ENCODE assay signal across 8 cellular contexts in genomic region chr19:11345122-11345752, GRCh38. TPM values are rescaled to one million over a fixed set of nuclear protein-coding genes. Genes with fewer than 3 reads are reported as not detected.
DNase-seq lines count a peak whose midpoint lies in the region; ATAC-seq and TF ChIP-seq lines count a peak whose summit lies in the region.

No MANE protein-coding gene starts in this region.

- no peaks in the 10 kb centered on the region for H3K27me3 ChIP-seq in thoracic aorta (replicated peaks; ENCODE audit: insufficient read depth)

- DNase-seq in activated CD4-positive, alpha-beta T cell treated with anti-CD3 and anti-CD28 coated beads, Interleukin-2, amount 10 ng/mL, durations not matched to agents 24 days and 14 days: peak; percentile 61
- no peak for DNase-seq in activated CD4-positive, alpha-beta T cell treated with anti-CD3 and anti-CD28 coated beads for 48 hours
- DNase-seq in activated B cell treated with CpG ODN at 0.5 μM for 24 hours (no peak), thoracic aorta (ENCODE audit: low spot score) (no peak), GM10266 (ENCODE audit: extremely low spot score) (no peak), left colon (no peak)

- peaks cover 6% of the 10 kb centered on the region for H3K36me3 ChIP-seq in thoracic aorta

- peak overlapping the region; percentile 89 for H3K4me3 Mint-ChIP-seq in activated CD4-positive, alpha-beta T cell treated with anti-CD3 and anti-CD28 coated beads, Interleukin-2, amount 10 ng/mL, durations not matched to agents 24 days and 14 days
- peak overlapping the region; percentile 98 for H3K4me3 Mint-ChIP-seq in activated B cell treated with CpG ODN at 0.5 μM for 24 hours

- CTCF ChIA-PET in activated B cell treated with CpG ODN at 0.5 μM for 24 hours (lab: Charles Lee): interaction anchor here (0.7 kb wide), 1 partner anchor 26 kb away, joined by 3 read pairs; no protein-coding TSS in a partner anchor

- peaks cover 8% of the 10 kb centered on the region for H3K36me3 Mint-ChIP-seq in activated CD4-positive, alpha-beta T cell treated with anti-CD3 and anti-CD28 coated beads, Interleukin-2, amount 10 ng/mL, durations not matched to agents 24 days and 14 days (ENCODE audit: low read depth)
- H3K36me3 Mint-ChIP-seq in activated B cell treated with CpG ODN at 0.5 μM for 24 hours (ENCODE audit: low read depth): peaks cover 19% of the 10 kb centered on the region

- TF ChIP-seq CTCF in activated B cell treated with CpG ODN at 0.5 μM for 24 hours (IDR thresholded peaks at IDR 0.05) (no peak), thoracic aorta (IDR thresholded peaks at IDR 0.05) (no peak), GM10266 (IDR thresholded peaks at IDR 0.05; ENCODE audit: control insufficient read depth, insufficient read depth, low read depth, missing control alignments) (no peak)

- peaks cover 23% of the 10 kb centered on the region for H3K4me1 Mint-ChIP-seq in activated CD4-positive, alpha-beta T cell treated with anti-CD3 and anti-CD28 coated beads, Interleukin-2, amount 10 ng/mL, durations not matched to agents 24 days and 14 days
- H3K4me1 Mint-ChIP-seq in activated B cell treated with CpG ODN at 0.5 μM for 24 hours: peaks cover 30% of the 10 kb centered on the region

- H3K4me1 ChIP-seq in thoracic aorta (ENCODE audit: control insufficient read depth in 1 of 2, low read depth in 2 of 2): peaks cover 18 to 37% of the 10 kb centered on the region in 2 donors

- ATAC-seq in activated B cell treated with CpG ODN at 0.5 μM for 24 hours (ENCODE audit: low read depth) (no peak), thoracic aorta (ENCODE audit: insufficient number of reproducible peaks, low FRiP score, low read depth) (no peak), GM18502 (IDR thresholded peaks at IDR 0.05; ENCODE audit: poor library complexity, unreplicated experiment) (no peak), left colon (no peak)

- H3K27me3 Mint-ChIP-seq in activated CD4-positive, alpha-beta T cell treated with anti-CD3 and anti-CD28 coated beads, Interleukin-2, amount 10 ng/mL, durations not matched to agents 24 days and 14 days: no peaks in the 10 kb centered on the region
- no peaks in the 10 kb centered on the region for H3K27me3 Mint-ChIP-seq in activated B cell treated with CpG ODN at 0.5 μM for 24 hours

- intact Hi-C loops in activated CD4-positive, alpha-beta T cell treated with anti-CD3 and anti-CD28 coated beads, Interleukin-2, amount 10 ng/mL, durations not matched to agents 24 days and 14 days (cut with micrococcal nuclease): no loop called here
- intact Hi-C loops in activated B cell treated with CpG ODN at 0.5 μM for 24 hours (cut with micrococcal nuclease) (loop anchor here (5.0 kb wide), 1 partner anchor 53 kb away; no protein-coding TSS in a partner anchor), left colon (cut with DNase I, micrococcal nuclease) (no loop called here)

- H3K9me3 Mint-ChIP-seq in activated CD4-positive, alpha-beta T cell treated with anti-CD3 and anti-CD28 coated beads, Interleukin-2, amount 10 ng/mL, durations not matched to agents 24 days and 14 days: peaks cover 8% of the 10 kb centered on the region
- H3K9me3 Mint-ChIP-seq in activated B cell treated with CpG ODN at 0.5 μM for 24 hours: no peaks in the 10 kb centered on the region

- H3K27ac Mint-ChIP-seq in activated CD4-positive, alpha-beta T cell treated with anti-CD3 and anti-CD28 coated beads, Interleukin-2, amount 10 ng/mL, durations not matched to agents 24 days and 14 days: peak overlapping the region; percentile 89
- H3K27ac Mint-ChIP-seq in activated B cell treated with CpG ODN at 0.5 μM for 24 hours: peak overlapping the region; percentile 93

- H3K4me3 ChIP-seq in iPS-18c (ENCODE audit: insufficient read depth, low read depth, low read length): peak overlapping the region; percentile 90
- peak overlapping the region; percentile 83 for H3K4me3 ChIP-seq in thoracic aorta

- peaks cover 2% of the 10 kb centered on the region for H3K9me3 ChIP-seq in iPS-18c (ENCODE audit: control insufficient read depth, insufficient read depth, low read length)
- H3K9me3 ChIP-seq in thoracic aorta: no peaks in the 10 kb centered on the region

- POLR2A ChIA-PET in activated B cell treated with CpG ODN at 0.5 μM for 24 hours (lab: Charles Lee): interaction anchor here (1.4 to 4.3 kb wide), 2 partner anchors 29 to 32 kb away, joined by 3 to 65 read pairs; partner anchors contain the start of gene SWSAP1

- H3K27ac ChIP-seq in thoracic aorta: peak overlapping the region; percentile 83 to 87

RNA-seq across cellular contexts. Expression of gene TMEM205, which starts 0.8 kb away (rescaled TPM):
- 29.9 and 34.2 TPM in 2 replicates for total RNA-seq in activated CD4-positive, alpha-beta T cell treated with anti-CD3 and anti-CD28 coated beads, Interleukin-2, amount 10 ng/mL, durations not matched to agents 24 days and 14 days
- total RNA-seq in activated B cell treated with CpG ODN at 0.5 μM for 24 hours (61.8 and 68.1 TPM in 2 replicates), thoracic aorta (100 to 1,000 TPM; 103 to 144 TPM), left colon (10 to 100 TPM; 43.5 to 51.9 TPM)

RNA-seq across cellular contexts. Expression of gene CCDC159, which starts 1.1 kb away (rescaled TPM):
- total RNA-seq in activated CD4-positive, alpha-beta T cell treated with anti-CD3 and anti-CD28 coated beads, Interleukin-2, amount 10 ng/mL, durations not matched to agents 24 days and 14 days: 11.7 and 14.8 TPM in 2 replicates
- total RNA-seq in activated B cell treated with CpG ODN at 0.5 μM for 24 hours (27.6 and 32.1 TPM in 2 replicates), thoracic aorta (10 to 100 TPM; 15.1 to 21.8 TPM), left colon (10 to 100 TPM; 28.6 to 30.2 TPM)

RNA-seq across cellular contexts. Expression of gene RAB3D, which starts 5.8 kb away (rescaled TPM):
- 5.7 and 6.8 TPM in 2 replicates for total RNA-seq in activated CD4-positive, alpha-beta T cell treated with anti-CD3 and anti-CD28 coated beads, Interleukin-2, amount 10 ng/mL, durations not matched to agents 24 days and 14 days
- total RNA-seq in activated B cell treated with CpG ODN at 0.5 μM for 24 hours (4.5 and 6.2 TPM in 2 replicates), thoracic aorta (10 to 100 TPM; 14.2 to 20.4 TPM), left colon (10 to 100 TPM; 34.7 to 37.6 TPM)

RNA-seq across cellular contexts. Expression of gene PLPPR2, which starts 10.0 kb away (rescaled TPM):
- total RNA-seq in activated CD4-positive, alpha-beta T cell treated with anti-CD3 and anti-CD28 coated beads, Interleukin-2, amount 10 ng/mL, durations not matched to agents 24 days and 14 days: 2.3 TPM in 2 replicates
- 1.5 and 2.2 TPM in 2 replicates for total RNA-seq in activated B cell treated with CpG ODN at 0.5 μM for 24 hours
- 10 to 100 TPM; 55.7 to 69.7 TPM for total RNA-seq in thoracic aorta
- total RNA-seq in left colon: 1 to 10 TPM; 5.4 to 7.3 TPM

RNA-seq across cellular contexts. Expression of gene SWSAP1, which starts 29.2 kb away (rescaled TPM):
- 2.3 and 2.6 TPM in 2 replicates for total RNA-seq in activated CD4-positive, alpha-beta T cell treated with anti-CD3 and anti-CD28 coated beads, Interleukin-2, amount 10 ng/mL, durations not matched to agents 24 days and 14 days
- 4.3 and 5.1 TPM in 2 replicates for total RNA-seq in activated B cell treated with CpG ODN at 0.5 μM for 24 hours
- total RNA-seq in thoracic aorta: 1 to 10 TPM; 1.2 to 1.5 TPM
- total RNA-seq in left colon: 1 to 10 TPM; 3.3 to 3.4 TPM
